8 cellular contexts compared by ENCODE assay signal in genomic region chr11:122756417-122756816, GRCh38.
DNase-seq lines count a peak whose midpoint lies in the region; ATAC-seq, FAIRE-seq and TF ChIP-seq lines count a peak whose summit lies in the region.

No MANE protein-coding gene starts in this region.

- H3K4me1 Mint-ChIP-seq in activated naive CD8-positive, alpha-beta T cell treated with anti-CD3 and anti-CD28 coated beads, Interleukin-2, amount 50 U/mL, for 24 hours = peaks cover 74% of the 10 kb centered on the region

- H3K9me3 Mint-ChIP-seq in activated naive CD8-positive, alpha-beta T cell treated with anti-CD3 and anti-CD28 coated beads, Interleukin-2, amount 50 U/mL, for 24 hours = no peaks in the 10 kb centered on the region

- ATAC-seq in GM19372 (IDR thresholded peaks at IDR 0.05; ENCODE audit: low read depth, unreplicated experiment) (peak; percentile 72), pancreas (peak in 3 of 4 donors; percentile 22 to 87 (median 80))
- peak; percentile 83 for ATAC-seq in activated naive CD8-positive, alpha-beta T cell treated with anti-CD3 and anti-CD28 coated beads, Interleukin-2, amount 50 U/mL, for 24 hours

- DNase-seq in AG10803 (ENCODE audit: low read depth) (no peak), MM.1S (peak; percentile 47), pancreas (no peak), cerebellar cortex (ENCODE audit: low spot score) (no peak), ovary (no peak), NCI-H1417 treated with DMSO at 0.1 percent for 48 hours (lab: John Stamatoyannopoulos, UW) (no peak)
- peak; percentile 51 for DNase-seq in activated naive CD8-positive, alpha-beta T cell treated with anti-CD3 and anti-CD28 coated beads, Interleukin-2, amount 50 U/mL, for 24 hours

- no peaks in the 10 kb centered on the region for H3F3A ChIP-seq in MM.1S (ENCODE audit: insufficient read depth, low read length)

- no peaks in the 10 kb centered on the region for H3K36me3 ChIP-seq in MM.1S (replicated peaks; ENCODE audit: insufficient read depth, low read length)
- no peaks in the 10 kb centered on the region for H3K36me3 ChIP-seq in pancreas
- no peaks in the 10 kb centered on the region for H3K36me3 ChIP-seq in ovary

- H3K4me3 Mint-ChIP-seq in activated naive CD8-positive, alpha-beta T cell treated with anti-CD3 and anti-CD28 coated beads, Interleukin-2, amount 50 U/mL, for 24 hours = no peak overlapping the region

- H3K27ac ChIP-seq in MM.1S (ENCODE audit: low read length) (no peak overlapping the region), pancreas (no peak overlapping the region), ovary (no peak overlapping the region)

- H3K9me3 ChIP-seq in MM.1S (replicated peaks; ENCODE audit: insufficient read depth, low read length) (no peaks in the 10 kb centered on the region), pancreas (no peaks in the 10 kb centered on the region), ovary (no peaks in the 10 kb centered on the region)

- H3K79me2 ChIP-seq in MM.1S (ENCODE audit: low read length) = no peaks in the 10 kb centered on the region

- H3K9me2 ChIP-seq in MM.1S (replicated peaks; ENCODE audit: insufficient read depth, low read length) = no peaks in the 10 kb centered on the region

- H3K9ac ChIP-seq in MM.1S (ENCODE audit: low read length) = no peak overlapping the region

- no peaks in the 10 kb centered on the region for H3K27me3 Mint-ChIP-seq in activated naive CD8-positive, alpha-beta T cell treated with anti-CD3 and anti-CD28 coated beads, Interleukin-2, amount 50 U/mL, for 24 hours

- H3K4me1 ChIP-seq in MM.1S (ENCODE audit: low read length) (peaks cover 9% of the 10 kb centered on the region), pancreas (no peaks in the 10 kb centered on the region), ovary (ENCODE audit: insufficient read depth) (no peaks in the 10 kb centered on the region)

- no peak for TF ChIP-seq POLR2A in ovary (IDR thresholded peaks at IDR 0.05)

- intact Hi-C loops in pancreas (cut with DNase I) (no loop called here), ovary (cut with DNase I) (no loop called here)

- H3K27me3 ChIP-seq in MM.1S (replicated peaks; ENCODE audit: insufficient read depth, low read length) (no peaks in the 10 kb centered on the region), pancreas (no peaks in the 10 kb centered on the region), ovary (no peaks in the 10 kb centered on the region)

- peak overlapping the region; percentile 38 for H3K27ac Mint-ChIP-seq in activated naive CD8-positive, alpha-beta T cell treated with anti-CD3 and anti-CD28 coated beads, Interleukin-2, amount 50 U/mL, for 24 hours

- H4K20me1 ChIP-seq in MM.1S (ENCODE audit: insufficient read depth, low read length) = no peaks in the 10 kb centered on the region

- H3K4me3 ChIP-seq in AG10803 (ENCODE audit: low read length) (no peak overlapping the region), MM.1S (ENCODE audit: low read length) (no peak overlapping the region), pancreas (no peak overlapping the region), ovary (no peak overlapping the region)

- TF ChIP-seq CTCF in AG10803 (conservative IDR thresholded peaks at IDR 0.05; ENCODE audit: low read length) (peak; percentile 33), MM.1S (IDR thresholded peaks at IDR 0.05; ENCODE audit: low read length) (peak; percentile 65), pancreas (IDR thresholded peaks at IDR 0.05) (no peak), ovary (IDR thresholded peaks at IDR 0.05) (no peak)

- TF ChIP-seq EP300 in ovary (IDR thresholded peaks at IDR 0.05) = no peak

- H3K36me3 Mint-ChIP-seq in activated naive CD8-positive, alpha-beta T cell treated with anti-CD3 and anti-CD28 coated beads, Interleukin-2, amount 50 U/mL, for 24 hours (ENCODE audit: low read depth) = peaks cover 7% of the 10 kb centered on the region

- peak overlapping the region; percentile 31 for H2AFZ ChIP-seq in MM.1S (ENCODE audit: low read length)

- no peak overlapping the region for H3K4me2 ChIP-seq in MM.1S (ENCODE audit: low read depth, low read length)

- no peak for FAIRE-seq in pancreas (lab: Jason Lieb, UNC)

Comparison
In these comparisons a context has a peak if more than half of its experiments do, and no peak if none do; other contexts are left out.
1. DNase-seq: peak in MM.1S (single experiment) and activated naive CD8-positive, alpha-beta T cell treated with anti-CD3 and anti-CD28 coated beads, Interleukin-2, amount 50 U/mL, for 24 hours (single experiment); none in AG10803 (single experiment), pancreas (0 of 6), cerebellar cortex (single experiment), ovary (0 of 5) and NCI-H1417 treated with DMSO at 0.1 percent for 48 hours (single experiment).
2. CTCF ChIP-seq: peak in AG10803 (single experiment) and MM.1S (single experiment); none in pancreas (0 of 4) and ovary (0 of 3).
3. Peak in every context shown above with its lines, with median percentiles within 50 percentile points of each other: ATAC-seq.